1 cellular context compared by ENCODE assay signal in the genomic region with DNA sequence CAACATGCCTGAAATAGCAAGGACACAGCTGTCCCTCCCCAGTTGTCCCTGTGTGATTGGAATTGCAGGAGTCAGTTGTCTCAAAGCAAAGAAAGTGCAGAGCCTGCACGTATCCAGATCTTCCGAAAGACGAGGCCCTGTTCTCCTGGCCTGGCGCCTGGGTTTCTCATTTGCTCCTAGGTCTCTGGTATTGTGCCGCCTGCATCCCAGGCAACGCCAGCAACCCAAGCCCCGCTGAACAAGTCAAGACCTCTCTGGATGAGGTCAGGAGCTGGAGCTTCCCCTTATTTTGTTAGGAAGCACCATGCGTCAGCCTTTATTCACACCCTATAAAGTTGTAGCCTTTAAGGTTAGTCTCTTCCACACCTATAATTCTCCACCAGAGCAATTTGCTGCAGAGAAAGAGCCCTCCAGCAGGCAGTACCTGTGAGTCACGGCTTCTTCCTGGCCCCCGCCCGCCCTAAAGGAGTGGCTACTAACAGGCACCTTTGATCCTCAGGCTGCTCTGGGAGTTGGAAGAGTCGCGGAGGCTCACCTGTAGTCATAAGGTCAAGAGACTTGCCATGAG.
TF ChIP-seq lines count a peak whose summit lies in the region.

No MANE protein-coding gene starts in this region.

TF ChIP-seq in H1, 55 proteins besides CTCF, POLR2A, EP300 and RAD21:
- TF ChIP-seq TCF12 (IDR thresholded peaks at IDR 0.05; ENCODE audit: low read depth, low read length) (no peak), TBP (IDR thresholded peaks at IDR 0.05; ENCODE audit: low read depth, low read length) (no peak), BCL11A (IDR thresholded peaks at IDR 0.05; ENCODE audit: low read depth in 2 of 2, low read length in 2 of 2) (no peak), NANOG (IDR thresholded peaks at IDR 0.05; ENCODE audit: insufficient read depth, low read depth, low read length, poor library complexity, severe bottlenecking) (no peak), NRF1 (IDR thresholded peaks at IDR 0.05; ENCODE audit: low read depth, low read length) (no peak)
